In the genomic region with DNA sequence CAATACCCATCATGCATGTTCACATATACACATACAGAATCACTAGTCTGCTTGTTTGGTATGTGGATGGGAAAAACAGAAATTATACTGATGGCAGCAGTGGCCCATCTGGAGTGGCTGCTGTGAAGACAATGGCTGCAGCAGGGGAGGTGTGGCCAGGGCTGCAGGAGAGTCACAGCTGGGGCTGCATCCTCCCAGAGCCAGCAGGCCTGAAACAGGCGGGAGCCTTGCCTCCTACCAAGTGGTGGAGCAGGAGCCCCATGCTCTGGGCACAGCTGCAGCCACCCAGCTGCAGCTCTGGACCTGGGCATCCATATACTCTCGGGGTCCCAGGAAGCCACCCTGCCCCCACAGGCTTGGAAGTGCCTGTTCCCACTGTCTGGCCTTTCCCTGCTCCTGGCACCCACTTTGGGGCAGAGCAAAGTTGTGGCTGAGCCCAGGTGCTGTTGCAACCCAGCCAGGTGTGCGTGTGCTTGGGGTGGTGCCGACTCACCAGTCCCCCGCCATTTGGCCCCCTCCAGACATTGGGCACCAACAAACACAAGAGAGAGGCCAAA, we compare ENCODE assay signal across 17 cellular contexts.
"Had no signal": no experiment of that assay in that cellular context is flagged by ENCODE, and none has a peak within 500 bp of the region (broad histone marks: within the 10 kb centered on the region; RNA-seq: fewer than 3 reads in every experiment).

No MANE protein-coding gene starts in this region.

- H3K27ac ChIP-seq: colonic mucosa, foreskin keratinocyte, hepatocyte, neutrophil, psoas muscle, right lobe of liver, spleen, tibial nerve had no signal

- H3K9me3 ChIP-seq: colonic mucosa, neutrophil, psoas muscle, right lobe of liver, spleen, tibial nerve had no signal

- H3K27me3 ChIP-seq: colonic mucosa, foreskin keratinocyte, hepatocyte, neutrophil, right lobe of liver, spleen, tibial nerve had no signal

- H3K4me2 ChIP-seq: hepatocyte had no signal

- H3K79me2 ChIP-seq: hepatocyte had no signal

- H3K4me3 ChIP-seq: colonic mucosa, hepatocyte, psoas muscle, right lobe of liver, spleen, tibial nerve had no signal

- H2AFZ ChIP-seq: hepatocyte had no signal

- ATAC-seq: foreskin keratinocyte, left colon, psoas muscle had no signal

- DNase-seq: colonic mucosa; dermis blood vessel endothelial cell; foreskin keratinocyte; head of caudate nucleus; left colon; naive B cell; psoas muscle; retina; right lobe of liver; spleen; stimulated activated CD4-positive, alpha-beta T cell treated with anti-CD3 and anti-CD28 coated beads, Interleukin-15, amount 100 ng/mL, for 24 hours; stimulated activated CD4-positive, alpha-beta T cell treated with anti-CD3 and anti-CD28 coated beads, Interleukin-1b, Interleukin-23, amount 100 ng/mL, for 48 hours; stimulated activated CD4-positive, alpha-beta T cell treated with anti-CD3 and anti-CD28 coated beads, Interleukin-4, amount 100 ng/mL, for 4 hours; stimulated activated naive CD4-positive, alpha-beta T cell treated with Interleukin-2 at 50 U/mL for 16 hours had no signal

- H3K4me1 ChIP-seq: colonic mucosa, foreskin keratinocyte, psoas muscle, right lobe of liver, spleen, tibial nerve had no signal

- H3K36me3 ChIP-seq: colonic mucosa, neutrophil, right lobe of liver, spleen, tibial nerve had no signal
